29 cellular contexts compared by ENCODE assay signal in the genomic region with DNA sequence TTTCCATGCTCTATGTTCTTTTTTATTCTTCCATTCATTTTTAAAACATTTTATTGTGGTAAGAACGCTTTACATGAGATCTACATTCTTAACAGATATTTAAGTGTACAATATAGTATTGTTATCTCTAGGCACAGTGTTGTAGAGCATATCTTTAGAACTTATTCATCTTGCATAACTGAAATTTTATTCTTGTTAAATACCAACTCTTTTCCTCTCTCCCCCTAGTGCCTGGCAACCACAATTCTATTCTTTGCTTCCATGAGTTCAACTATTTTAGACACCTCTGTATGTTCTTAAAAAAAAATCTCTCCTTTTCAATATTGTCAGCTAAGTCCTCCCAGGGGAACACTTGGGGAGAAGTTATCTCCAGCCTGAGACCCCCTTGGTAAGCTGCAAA.
"Had no signal": no experiment of that assay in that cellular context is flagged by ENCODE, and none has a peak within 500 bp of the region (broad histone marks: within the 10 kb centered on the region; RNA-seq: fewer than 3 reads in every experiment).

No MANE protein-coding gene starts in this region.

- ATAC-seq: activated T-cell treated with anti-CD3 and anti-CD28 coated beads, Interleukin-2, amount 50 U/mL, for 72 hours; activated T-helper 17 cell treated with anti-CD3 and anti-CD28 coated beads, Interleukin-2, amount 50 U/mL, for 72 hours; esophagus mucosa; gastrocnemius medialis; heart left ventricle; WTC11 had no signal

- H3K9me3 ChIP-seq: colonic mucosa, gastrocnemius medialis had no signal

- H3K4me3 ChIP-seq: breast epithelium, cardiac muscle cell, colonic mucosa, gastrocnemius medialis, heart left ventricle had no signal

- H3K4me1 ChIP-seq: breast epithelium, colonic mucosa, gastrocnemius medialis, heart left ventricle had no signal

- H3K36me3 ChIP-seq: breast epithelium, cardiac muscle cell, colonic mucosa, gastrocnemius medialis, heart left ventricle had no signal

- H3K27me3 ChIP-seq: breast epithelium, cardiac muscle cell, colonic mucosa, gastrocnemius medialis, heart left ventricle had no signal

- DNase-seq: activated CD4-positive, alpha-beta memory T cell treated with anti-CD3 and anti-CD28 coated beads, Interleukin-2, amount 10 ng/mL, durations not matched to agents 7 days and 5 days; activated CD4-positive, alpha-beta T cell treated with anti-CD3 and anti-CD28 coated beads for 1 hour; activated CD4-positive, alpha-beta T cell treated with anti-CD3 and anti-CD28 coated beads for 4 hours; activated CD4-positive, alpha-beta T cell treated with anti-CD3 and anti-CD28 coated beads, Interleukin-2, amount 10 ng/mL, durations not matched to agents 7 days and 5 days; activated CD4-positive, alpha-beta T cell treated with anti-CD3 and anti-CD28 coated beads, Interleukin-2, amount 50 U/mL, for 4 hours; activated CD8-positive, alpha-beta memory T cell treated with anti-CD3 and anti-CD28 coated beads, Interleukin-2, amount 50 U/mL, for 48 hours; activated effector memory CD4-positive, alpha-beta T cell treated with Interleukin-2 at 50 U/mL for 16 hours; activated gamma-delta T cell treated with Interleukin-2 at 50 U/mL for 16 hours; activated naive CD4-positive, alpha-beta T cell treated with anti-CD3 and anti-CD28 coated beads, Interleukin-2, amount 50 U/mL, for 16 hours; activated naive CD4-positive, alpha-beta T cell treated with Interleukin-2 at 50 U/mL for 16 hours; activated T-cell treated with anti-CD3 and anti-CD28 coated beads for 4 hours; activated T-cell treated with anti-CD3 and anti-CD28 coated beads, Interleukin-2, amount 50 U/mL, for 24 hours; activated T-cell treated with anti-CD3 and anti-CD28 coated beads, Interleukin-2, amount 50 U/mL, for 72 hours; amniotic stem cell; anterior cingulate cortex; central memory CD4-positive, alpha-beta T cell; cerebellar nuclear complex; colonic mucosa; effector CD8-positive, alpha-beta T cell; foreskin fibroblast; gastrocnemius medialis; glutamatergic neuron; heart left ventricle; T-helper 2 cell had no signal

- H3K27ac ChIP-seq: cardiac muscle cell, colonic mucosa, gastrocnemius medialis, heart left ventricle had no signal
